Comparison of ENCODE assay signal across 8 cellular contexts in the genomic region with DNA sequence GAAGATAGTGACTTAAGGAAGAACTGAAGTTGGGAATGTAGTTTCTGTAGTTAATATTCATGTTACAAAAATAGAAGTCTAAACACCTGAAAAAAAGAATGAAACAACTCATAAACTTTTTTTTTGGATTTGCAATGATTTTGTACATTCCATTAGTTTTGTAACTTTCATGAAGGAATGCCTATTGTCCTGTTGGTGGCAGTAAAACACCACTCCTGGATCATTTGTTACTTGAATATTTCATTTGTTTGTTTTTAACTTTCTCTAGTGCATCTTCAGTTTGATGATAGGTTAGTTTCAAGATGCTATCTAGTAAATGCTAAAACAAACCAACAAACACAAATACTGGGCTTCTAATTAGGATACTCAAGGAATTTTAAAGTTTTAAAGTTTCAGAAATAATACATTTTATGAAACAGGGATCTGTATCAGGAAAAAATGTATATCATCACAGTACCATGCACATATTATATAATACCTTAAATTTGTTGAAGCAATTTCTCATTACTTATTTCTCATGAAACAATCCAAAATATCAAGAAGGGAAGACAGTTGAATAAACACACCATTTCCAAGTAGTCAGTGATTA.
DNase-seq lines count a peak whose midpoint lies in the region; ATAC-seq and TF ChIP-seq lines count a peak whose summit lies in the region.

No MANE protein-coding gene starts in this region.

- no peaks in the 10 kb centered on the region for H3K4me1 Mint-ChIP-seq in nephron progenitor cell
- H3K4me1 Mint-ChIP-seq in activated naive CD4-positive, alpha-beta T cell treated with anti-CD3 and anti-CD28 coated beads for 36 hours (ENCODE audit: low read depth), result peaks cover 6% of the 10 kb centered on the region

- H3K27ac ChIP-seq in RWPE1, result no peak overlapping the region

- H3K27me3 Mint-ChIP-seq in nephron progenitor cell (ENCODE audit: low read depth, poor library complexity), result no peaks in the 10 kb centered on the region
- no peaks in the 10 kb centered on the region for H3K27me3 Mint-ChIP-seq in activated naive CD4-positive, alpha-beta T cell treated with anti-CD3 and anti-CD28 coated beads for 36 hours (ENCODE audit: low read depth)

- POLR2A ChIA-PET in RWPE1 (lab: Yijun Ruan, JAX; ENCODE audit: low non-redundant PET), result no interaction called here

- no peak for ATAC-seq in HG02588 (IDR thresholded peaks at IDR 0.05; ENCODE audit: unreplicated experiment)
- no peak for ATAC-seq in GM18519 (IDR thresholded peaks at IDR 0.05; ENCODE audit: low FRiP score, unreplicated experiment)

- CTCF ChIA-PET in RWPE1 (lab: Yijun Ruan, JAX), result interaction anchor here (1.0 to 1.8 kb wide), 2 partner anchors 26 to 213 kb away, joined by 3 to 7 read pairs; no protein-coding TSS in a partner anchor
- CTCF ChIA-PET in activated naive CD4-positive, alpha-beta T cell treated with anti-CD3 and anti-CD28 coated beads for 36 hours (lab: Charles Lee), result interaction anchor here (0.7 to 0.9 kb wide), 5 partner anchors 30 to 228 kb away, joined by 3 to 6 read pairs (median 4); no protein-coding TSS in a partner anchor

- DNase-seq in EL (peak; percentile 50), Kasumi-1 (lab: John Stamatoyannopoulos, UW) (peak; percentile 57 to 60), RWPE1 (ENCODE audit: low spot score) (peak; percentile 44), epithelial cell of esophagus (ENCODE audit: low read depth) (peak; percentile 62), nephron progenitor cell (no peak)
- DNase-seq in activated naive CD4-positive, alpha-beta T cell treated with anti-CD3 and anti-CD28 coated beads for 36 hours, result no peak

- H3K9me3 Mint-ChIP-seq in nephron progenitor cell, result no peaks in the 10 kb centered on the region
- no peaks in the 10 kb centered on the region for H3K9me3 Mint-ChIP-seq in activated naive CD4-positive, alpha-beta T cell treated with anti-CD3 and anti-CD28 coated beads for 36 hours

- TF ChIP-seq CTCF in RWPE1 (conservative IDR thresholded peaks at IDR 0.05; ENCODE audit: low read depth) (peak; percentile 82), epithelial cell of esophagus (IDR thresholded peaks at IDR 0.05; ENCODE audit: insufficient read depth, low read depth, low read length, missing control alignments) (peak; percentile 68), nephron progenitor cell (IDR thresholded peaks at IDR 0.05) (peak; percentile 83)

- no peak overlapping the region for H3K27ac Mint-ChIP-seq in nephron progenitor cell
- no peak overlapping the region for H3K27ac Mint-ChIP-seq in activated naive CD4-positive, alpha-beta T cell treated with anti-CD3 and anti-CD28 coated beads for 36 hours

- no peak overlapping the region for H3K4me3 ChIP-seq in epithelial cell of esophagus (ENCODE audit: low read length)

- H3K4me3 Mint-ChIP-seq in nephron progenitor cell, result no peak overlapping the region
- H3K4me3 Mint-ChIP-seq in activated naive CD4-positive, alpha-beta T cell treated with anti-CD3 and anti-CD28 coated beads for 36 hours, result no peak overlapping the region

- H3K36me3 Mint-ChIP-seq in nephron progenitor cell (ENCODE audit: low read depth), result no peaks in the 10 kb centered on the region
- no peaks in the 10 kb centered on the region for H3K36me3 Mint-ChIP-seq in activated naive CD4-positive, alpha-beta T cell treated with anti-CD3 and anti-CD28 coated beads for 36 hours (ENCODE audit: low read depth)

- intact Hi-C loops in activated naive CD4-positive, alpha-beta T cell treated with anti-CD3 and anti-CD28 coated beads for 36 hours (cut with micrococcal nuclease), result loop anchor here (1.0 to 2.0 kb wide), 4 partner anchors 29 to 355 kb away; no protein-coding TSS in a partner anchor

Comparison
In these comparisons a context has a peak if more than half of its experiments do, and no peak if none do; other contexts are left out.
1. DNase-seq: peak in EL (single experiment), Kasumi-1 (2 of 2), RWPE1 (single experiment) and epithelial cell of esophagus (single experiment); none in nephron progenitor cell (single experiment) and activated naive CD4-positive, alpha-beta T cell treated with anti-CD3 and anti-CD28 coated beads for 36 hours (single experiment).
2. Peak in every context shown above with its lines, with median percentiles within 50 percentile points of each other: CTCF ChIP-seq.